8 cellular contexts compared by ENCODE assay signal in the genomic region with DNA sequence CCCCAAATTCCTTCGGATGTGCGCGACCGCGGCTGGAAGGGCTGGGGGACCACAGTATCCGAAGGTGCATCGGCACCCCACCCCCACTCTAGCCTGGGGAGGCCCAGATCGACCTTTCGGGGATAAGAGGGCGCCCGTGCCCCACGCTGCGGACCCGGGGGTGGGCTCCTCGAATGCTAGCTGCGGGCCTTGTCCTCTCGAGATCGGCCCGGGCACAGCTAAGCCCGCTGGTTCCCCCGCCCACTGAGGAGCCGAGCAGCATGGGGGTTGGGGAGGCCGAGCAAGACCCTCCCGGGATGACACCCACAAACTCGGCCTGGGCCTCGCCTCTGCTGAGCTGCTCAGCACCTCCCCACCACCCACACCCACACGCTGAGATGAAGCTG. TPM values are rescaled to one million over a fixed set of nuclear protein-coding genes. Genes with fewer than 3 reads are reported as not detected.
DNase-seq lines count a peak whose midpoint lies in the region; ATAC-seq and TF ChIP-seq lines count a peak whose summit lies in the region.

No MANE protein-coding gene starts in this region.

- H3K27ac ChIP-seq in right lobe of liver (no peak overlapping the region), thyroid gland (peak overlapping the region in 2 of 3 donors; percentile 44 to 64)

- H3K4me1 Mint-ChIP-seq in activated naive CD4-positive, alpha-beta T cell treated with anti-CD3 and anti-CD28 coated beads for 36 hours (ENCODE audit: low read depth), result peaks cover 42% of the 10 kb centered on the region
- peaks cover 38% of the 10 kb centered on the region for H3K4me1 Mint-ChIP-seq in brain

- WGBS in right lobe of liver (ENCODE audit: insufficient coverage, low coverage, low lambda C conversion rate, missing lambda C conversion rate), result no CpG with 5 or more reads among the region's 27 CpGs
- 7 to 18% methylated on average over 10 to 18 of the region's 27 CpGs for WGBS in thyroid gland, 2 donors

- CTCF ChIA-PET in activated naive CD4-positive, alpha-beta T cell treated with anti-CD3 and anti-CD28 coated beads for 36 hours (lab: Charles Lee), result interaction anchor here (0.5 to 1.7 kb wide), 6 partner anchors 8 to 139 kb away, joined by 3 to 6 read pairs (median 3); no protein-coding TSS in a partner anchor

- TF ChIP-seq POLR2A in right lobe of liver (IDR thresholded peaks at IDR 0.05) (no peak), thyroid gland (IDR thresholded peaks at IDR 0.05) (no peak)

- peak in 1 of 4 donors; percentile 0 for ATAC-seq in right lobe of liver
- ATAC-seq in HG02571 (IDR thresholded peaks at IDR 0.05; ENCODE audit: unreplicated experiment), result no peak

- peaks cover 4% of the 10 kb centered on the region for H3K36me3 Mint-ChIP-seq in activated naive CD4-positive, alpha-beta T cell treated with anti-CD3 and anti-CD28 coated beads for 36 hours (ENCODE audit: low read depth)
- H3K36me3 Mint-ChIP-seq in brain, result peaks cover 5% of the 10 kb centered on the region

- no peaks in the 10 kb centered on the region for H3K9me3 ChIP-seq in right lobe of liver
- no peaks in the 10 kb centered on the region for H3K9me3 ChIP-seq in thyroid gland

- no peaks in the 10 kb centered on the region for H3K9me3 Mint-ChIP-seq in activated naive CD4-positive, alpha-beta T cell treated with anti-CD3 and anti-CD28 coated beads for 36 hours
- peaks cover 0 to 8% (median 0%) of the 10 kb centered on the region in 5 experiments for H3K9me3 Mint-ChIP-seq in brain

- TF ChIP-seq CTCF in brain (conservative IDR thresholded peaks at IDR 0.05) (no peak), right lobe of liver (IDR thresholded peaks at IDR 0.05) (no peak), thyroid gland (IDR thresholded peaks at IDR 0.05) (no peak)

- DNase-seq in activated naive CD4-positive, alpha-beta T cell treated with anti-CD3 and anti-CD28 coated beads for 36 hours, result no peak
- no peak for DNase-seq in activated naive CD4-positive, alpha-beta T cell treated with anti-CD3 and anti-CD28 coated beads, Interleukin-2, amount 50 U/mL, for 16 hours
- DNase-seq in right lobe of liver (no peak), thyroid gland (no peak), activated gamma-delta T cell treated with Interleukin-2 at 50 U/mL for 16 hours (no peak), COLO668 (lab: John Stamatoyannopoulos, UW; ENCODE audit: unreplicated experiment) (no peak)

- no peaks in the 10 kb centered on the region for H3K27me3 ChIP-seq in right lobe of liver
- H3K27me3 ChIP-seq in thyroid gland, result no peaks in the 10 kb centered on the region

- intact Hi-C loops in activated naive CD4-positive, alpha-beta T cell treated with anti-CD3 and anti-CD28 coated beads for 36 hours (cut with micrococcal nuclease), result loop anchor here (5.0 kb wide), 2 partner anchors 285 to 1520 kb away; a partner anchor contains a TSS
- intact Hi-C loops in right lobe of liver (cut with DNase I), result loop anchor here in 1 of 2 donors (10.0 kb wide), 1 partner anchor 48 kb away; no protein-coding TSS in a partner anchor
- intact Hi-C loops in thyroid gland (cut with DNase I), result no loop called here

- peak overlapping the region; percentile 81 for H3K4me3 Mint-ChIP-seq in activated naive CD4-positive, alpha-beta T cell treated with anti-CD3 and anti-CD28 coated beads for 36 hours
- peak overlapping the region; percentile 86 to 92 (median 91) for H3K4me3 Mint-ChIP-seq in brain

- H3K27me3 Mint-ChIP-seq in activated naive CD4-positive, alpha-beta T cell treated with anti-CD3 and anti-CD28 coated beads for 36 hours (ENCODE audit: low read depth), result no peaks in the 10 kb centered on the region
- H3K27me3 Mint-ChIP-seq in brain, result peaks cover 33% of the 10 kb centered on the region

- peak overlapping the region; percentile 47 for H3K27ac Mint-ChIP-seq in activated naive CD4-positive, alpha-beta T cell treated with anti-CD3 and anti-CD28 coated beads for 36 hours
- H3K27ac Mint-ChIP-seq in brain, result peak overlapping the region in 3 of 5 experiments; percentile 18 to 74 (median 43)

- peaks cover 0 to 31% (median 8%) of the 10 kb centered on the region in 4 donors for H3K4me1 ChIP-seq in right lobe of liver
- peaks cover 22 to 43% of the 10 kb centered on the region in 2 donors for H3K4me1 ChIP-seq in thyroid gland

- H3K36me3 ChIP-seq in right lobe of liver (no peaks in the 10 kb centered on the region), thyroid gland (no peaks in the 10 kb centered on the region)

- peak overlapping the region; percentile 67 to 87 (median 78) for H3K4me3 ChIP-seq in right lobe of liver
- H3K4me3 ChIP-seq in thyroid gland (replicated peaks in 1 of 3), result peak overlapping the region; percentile 6 to 66 (median 60)

RNA-seq across cellular contexts. Expression of a gene that starts 0.7 kb away (rescaled TPM):
- total RNA-seq in activated naive CD4-positive, alpha-beta T cell treated with anti-CD3 and anti-CD28 coated beads for 36 hours, result 10 to 100 TPM; 24.9 to 27.0 TPM
- polyA plus RNA-seq in brain (ENCODE audit: insufficient read depth, low read depth, low replicate concordance), result 5.8 TPM
- total RNA-seq in right lobe of liver (10 to 100 TPM in 2 of 6 experiments, 1 to 10 TPM in 4; 2.9 to 12.7 (median 7.2) TPM), thyroid gland (10 to 100 TPM in 3 of 4 donors, 1 to 10 TPM in 1; 7.2 to 11.3 (median 10.1) TPM)

RNA-seq across cellular contexts. Expression of a gene that starts 54.8 kb away (rescaled TPM):
- total RNA-seq in activated naive CD4-positive, alpha-beta T cell treated with anti-CD3 and anti-CD28 coated beads for 36 hours, result 10 to 100 TPM; 11.6 to 12.5 TPM
- 52.0 TPM for polyA plus RNA-seq in brain (ENCODE audit: insufficient read depth, low read depth, low replicate concordance)
- total RNA-seq in right lobe of liver (100 to 1,000 TPM; 218 to 364 (median 265) TPM), thyroid gland (10 to 100 TPM in 3 of 4 donors, 1 to 10 TPM in 1; 5.4 to 29.9 (median 18.6) TPM)

Comparison
In these comparisons a context has a peak if more than half of its experiments do, and no peak if none do; other contexts are left out.
1. H3K27ac ChIP-seq: peak in thyroid gland (2 of 3); none in right lobe of liver (0 of 3).
2. RNA of a gene that starts 54.8 kb away (total RNA-seq): 218 to 364 TPM in right lobe of liver; 5.4 to 29.9 TPM in thyroid gland and 11.6 to 12.5 TPM in activated naive CD4-positive, alpha-beta T cell treated with anti-CD3 and anti-CD28 coated beads for 36 hours; every median in the first group is over 4 times any median in the second.